In genomic region chr3:72127843-72128242, GRCh38 we compare ENCODE assay signal across 12 cellular contexts.
A peak's percentile ranks its signal among the peaks of the same experiment; 100 is the strongest.
DNase-seq lines count a peak whose midpoint lies in the region; ATAC-seq, FAIRE-seq and TF ChIP-seq lines count a peak whose summit lies in the region.
"Had no signal": no experiment of that assay in that cellular context is flagged by ENCODE, and none has a peak within 500 bp of the region (broad histone marks: within the 10 kb centered on the region; RNA-seq: fewer than 3 reads in every experiment).

No MANE protein-coding gene starts in this region.

- FAIRE-seq in GM12891 (lab: Jason Lieb, UNC) = peak; percentile 59
- FAIRE-seq: colon had no signal

- H3K27ac ChIP-seq in lower lobe of right lung = no peak overlapping the region

- TF ChIP-seq CTCF in lower lobe of right lung (IDR thresholded peaks at IDR 0.05) = no peak

- no peak for TF ChIP-seq POLR2A in GM12891 (IDR thresholded peaks at IDR 0.05; ENCODE audit: low read depth, low read length)

- no peak overlapping the region for H3K9ac ChIP-seq in adipocyte (ENCODE audit: low read length)

- ATAC-seq in lower lobe of right lung = peak; percentile 49
- no peak for ATAC-seq in HG03571 (IDR thresholded peaks at IDR 0.05; ENCODE audit: unreplicated experiment)

- H3K9me3 ChIP-seq in adipocyte (ENCODE audit: control insufficient read depth, low read length) (peaks cover 3% of the 10 kb centered on the region), lower lobe of right lung (no peaks in the 10 kb centered on the region)

- H3K4me3 ChIP-seq in adipocyte (ENCODE audit: low read length) = no peak overlapping the region
- H3K4me3 ChIP-seq in lower lobe of right lung = no peak overlapping the region

- peaks cover 37% of the 10 kb centered on the region for H3K4me1 ChIP-seq in adipocyte (ENCODE audit: control insufficient read depth, insufficient read depth, low read length)
- H3K4me1 ChIP-seq in lower lobe of right lung = no peaks in the 10 kb centered on the region

- no peak for DNase-seq in GM12891 (ENCODE audit: insufficient read length, low spot score)
- DNase-seq in Kasumi-1 (lab: John Stamatoyannopoulos, UW) = peak; percentile 38 to 41
- DNase-seq in adipocyte (ENCODE audit: low read depth) = peak; percentile 24
- no peak for DNase-seq in lower lobe of right lung
- no peak for DNase-seq in NCI-H345 (lab: John Stamatoyannopoulos, UW)
- no peak for DNase-seq in activated T-cell treated with anti-CD3 and anti-CD28 coated beads, Interleukin-2, amount 50 U/mL, for 48 hours
- DNase-seq in activated gamma-delta T cell (lab: John Stamatoyannopoulos, UW) = no peak
- DNase-seq: CD8-positive, alpha-beta memory T cell; NCI-H1092 treated with DMSO at 0.1 percent for 48 hours; NCI-H510A treated with DMSO at 0.1 percent for 48 hours had no signal

- intact Hi-C loops in lower lobe of right lung (cut with DNase I) = no loop called here

- H3K27me3 ChIP-seq in adipocyte (replicated peaks; ENCODE audit: control insufficient read depth, insufficient read depth, low read length) (no peaks in the 10 kb centered on the region), lower lobe of right lung (ENCODE audit: low read depth) (no peaks in the 10 kb centered on the region)

- H3K36me3 ChIP-seq in adipocyte (ENCODE audit: control insufficient read depth, insufficient read depth, low read length, severe bottlenecking) (no peaks in the 10 kb centered on the region), lower lobe of right lung (no peaks in the 10 kb centered on the region)

TF ChIP-seq in GM12891, 5 proteins besides CTCF, POLR2A, EP300 and RAD21:
- TF ChIP-seq TAF1 (IDR thresholded peaks at IDR 0.05; ENCODE audit: low read depth, low read length) = no peak
- peak; percentile 96 for TF ChIP-seq SPI1 (IDR thresholded peaks at IDR 0.05; ENCODE audit: low read depth, low read length)

Comparison
In these comparisons a context has a peak if more than half of its experiments do, and no peak if none do; other contexts are left out.
1. DNase-seq: peak in Kasumi-1 (2 of 2) and adipocyte (single experiment); none in GM12891 (single experiment), lower lobe of right lung (single experiment), NCI-H345 (single experiment), activated T-cell treated with anti-CD3 and anti-CD28 coated beads, Interleukin-2, amount 50 U/mL, for 48 hours (0 of 2) and activated gamma-delta T cell (single experiment).